In genomic region chr1:165697881-165698842, GRCh38 we compare ENCODE assay signal across 8 cellular contexts. TPM values are rescaled to one million over a fixed set of nuclear protein-coding genes. Genes with fewer than 3 reads are reported as not detected.
DNase-seq lines count a peak whose midpoint lies in the region; ATAC-seq and FAIRE-seq lines count a peak whose summit lies in the region.

ALDH9A1 (minus strand) TSS chr1:165698562; CDS start chr1:165698558, 4 bp downstream.

- FAIRE-seq in GM19239 (lab: Jason Lieb, UNC) = peak; percentile 90

- peaks cover 13% of the 10 kb centered on the region for H3K36me3 ChIP-seq in BLaER1

- H3K27ac ChIP-seq in BLaER1 = peak within 1 kb of the TSS; percentile 92

- H3K27me3 ChIP-seq in BLaER1 = no peaks in the 10 kb centered on the region

- H3K9me3 ChIP-seq in BLaER1 = peaks cover 9% of the 10 kb centered on the region

- H3K4me2 ChIP-seq in BLaER1 = peak within 1 kb of the TSS; percentile 91

- peaks cover 37% of the 10 kb centered on the region for H3K4me1 ChIP-seq in BLaER1

- DNase-seq in GM19239 (ENCODE audit: insufficient read length, low spot score) = peak; percentile 62
- DNase-seq in NCI-H510A (lab: John Stamatoyannopoulos, UW) = peak; percentile 87
- DNase-seq in activated CD4-positive, alpha-beta T cell treated with anti-CD3 and anti-CD28 coated beads for 1 hour = peak; percentile 74
- peak; percentile 93 for DNase-seq in cerebellum (ENCODE audit: low spot score)
- peak; percentile 68 for DNase-seq in kidney glomerular epithelial cell (lab: John Stamatoyannopoulos, UW)
- DNase-seq in stimulated activated CD4-positive, alpha-beta T cell treated with anti-CD3 and anti-CD28 coated beads, Interleukin-1b, Interleukin-23, amount 100 ng/mL, for 1 hour (ENCODE audit: low read depth in 2 of 2) = peak; percentile 57 to 80

- ATAC-seq in HG03442 (IDR thresholded peaks at IDR 0.05; ENCODE audit: unreplicated experiment) = peak; percentile 92

- peak within 1 kb of the TSS; percentile 87 for H3K9ac ChIP-seq in BLaER1

- H3K4me3 ChIP-seq in BLaER1 = peak within 1 kb of the TSS; percentile 74

- H4K20me1 ChIP-seq in BLaER1 = peaks cover 9% of the 10 kb centered on the region; the same call in 1 of the 2 replicates

RNA-seq across cellular contexts. Expression of gene ALDH9A1, which starts in this region (rescaled TPM):
- 37.5 TPM for total RNA-seq in cerebellum

Comparison
In these comparisons a context has a peak if more than half of its experiments do, and no peak if none do; other contexts are left out.
1. Peak in every context shown above with its lines: DNase-seq, ATAC-seq, H3K4me3 ChIP-seq and H3K27ac ChIP-seq.